ENCODE assay signal across 8 cellular contexts in the genomic region with DNA sequence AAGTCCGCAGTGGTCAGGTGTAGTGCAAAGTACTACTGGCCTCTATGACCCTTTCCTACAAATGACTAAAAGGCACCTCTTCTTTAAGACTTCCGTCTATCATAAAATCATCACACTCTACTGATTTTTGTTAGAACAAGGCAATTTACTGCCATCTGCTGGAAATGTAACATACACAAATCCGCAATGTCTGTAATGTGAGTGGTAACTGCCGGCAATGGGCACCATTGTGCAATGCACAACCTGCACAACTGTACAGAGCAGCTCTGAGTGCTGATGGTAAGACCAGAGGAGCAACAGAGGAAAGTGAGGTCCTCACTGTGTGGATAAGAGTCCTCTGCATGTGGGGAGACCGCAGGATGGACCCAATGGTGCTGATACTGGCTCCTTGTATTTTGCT.
A peak's percentile ranks its signal among the peaks of the same experiment; 100 is the strongest.
DNase-seq lines count a peak whose midpoint lies in the region; ATAC-seq and TF ChIP-seq lines count a peak whose summit lies in the region.

No MANE protein-coding gene starts in this region.

- DNase-seq in A673 (ENCODE audit: low spot score) (peak; percentile 65), GM23248 (peak; percentile 71), foreskin keratinocyte (peak; percentile 12 to 40)
- DNase-seq in stimulated activated naive CD8-positive, alpha-beta T cell treated with anti-CD3 and anti-CD28 coated beads, Interleukin-15, amount 100 ng/mL, for 72 hours, result no peak
- DNase-seq in stimulated activated CD4-positive, alpha-beta T cell treated with anti-CD3 and anti-CD28 coated beads, Interleukin-2, amount 100 ng/mL, for 48 hours, result no peak

- WGBS in GM23248 (ENCODE audit: low coverage in 1 of 2, low lambda C conversion rate in 2 of 2, missing lambda C conversion rate in 2 of 2), 2 experiments, result 48 to 52% methylated on average over 5 of the region's 5 CpGs

- no peaks in the 10 kb centered on the region for H3K27me3 ChIP-seq in A673 (replicated peaks; ENCODE audit: insufficient read depth, low read depth, low read length, poor library complexity)
- H3K27me3 ChIP-seq in GM23248 (replicated peaks; ENCODE audit: insufficient read depth), result no peaks in the 10 kb centered on the region
- H3K27me3 ChIP-seq in OCI-LY1 (ENCODE audit: insufficient read depth, low read length), result no peaks in the 10 kb centered on the region; the same call in 1 of the 2 replicates
- no peaks in the 10 kb centered on the region for H3K27me3 ChIP-seq in foreskin keratinocyte

- H3K9me2 ChIP-seq in GM23248 (ENCODE audit: insufficient read depth) (no peaks in the 10 kb centered on the region), OCI-LY1 (ENCODE audit: low read depth, low read length) (no peaks in the 10 kb centered on the region)

- no peak overlapping the region for H3K27ac Mint-ChIP-seq in stimulated activated naive CD8-positive, alpha-beta T cell treated with anti-CD3 and anti-CD28 coated beads, Interleukin-15, amount 100 ng/mL, for 72 hours

- H2AFZ ChIP-seq in GM23248, result no peak overlapping the region
- no peak overlapping the region for H2AFZ ChIP-seq in OCI-LY1 (ENCODE audit: low read length)

- no peaks in the 10 kb centered on the region for H3K4me1 ChIP-seq in A673 (ENCODE audit: insufficient read depth, low read length, poor library complexity, severe bottlenecking)
- no peaks in the 10 kb centered on the region for H3K4me1 ChIP-seq in GM23248 (ENCODE audit: insufficient read depth)
- H3K4me1 ChIP-seq in OCI-LY1 (ENCODE audit: insufficient read depth, low read length, severe bottlenecking), result no peaks in the 10 kb centered on the region
- no peaks in the 10 kb centered on the region for H3K4me1 ChIP-seq in foreskin keratinocyte

- ATAC-seq in foreskin keratinocyte (peak; percentile 55), HG02571 (IDR thresholded peaks at IDR 0.05; ENCODE audit: unreplicated experiment) (no peak), HG03196 (IDR thresholded peaks at IDR 0.05; ENCODE audit: unreplicated experiment) (no peak)
- no peak for ATAC-seq in stimulated activated naive CD8-positive, alpha-beta T cell treated with anti-CD3 and anti-CD28 coated beads, Interleukin-15, amount 100 ng/mL, for 72 hours

- no peak overlapping the region for H3K4me3 Mint-ChIP-seq in stimulated activated naive CD8-positive, alpha-beta T cell treated with anti-CD3 and anti-CD28 coated beads, Interleukin-15, amount 100 ng/mL, for 72 hours

- H3K79me2 ChIP-seq in GM23248 (ENCODE audit: insufficient read depth) (no peaks in the 10 kb centered on the region), OCI-LY1 (ENCODE audit: insufficient read depth, low read length) (no peaks in the 10 kb centered on the region)

- TF ChIP-seq CTCF in A673 (conservative IDR thresholded peaks at IDR 0.05; ENCODE audit: low read depth, low read length), result peak; percentile 54
- peak; percentile 59 for TF ChIP-seq CTCF in OCI-LY1 (IDR thresholded peaks at IDR 0.05; ENCODE audit: low read length)
- TF ChIP-seq CTCF in foreskin keratinocyte (conservative IDR thresholded peaks at IDR 0.05), result peak; percentile 65

- H3K27me3 Mint-ChIP-seq in stimulated activated naive CD8-positive, alpha-beta T cell treated with anti-CD3 and anti-CD28 coated beads, Interleukin-15, amount 100 ng/mL, for 72 hours, result peaks cover 11% of the 10 kb centered on the region

- no peak overlapping the region for H3K4me3 ChIP-seq in A673 (ENCODE audit: low read depth, low read length, poor library complexity, severe bottlenecking)
- no peak overlapping the region for H3K4me3 ChIP-seq in GM23248
- no peak overlapping the region for H3K4me3 ChIP-seq in OCI-LY1 (ENCODE audit: low read depth, low read length, poor library complexity, severe bottlenecking)

- H3K4me2 ChIP-seq in GM23248 (ENCODE audit: unreplicated experiment), result no peak overlapping the region
- H3K4me2 ChIP-seq in OCI-LY1 (ENCODE audit: low read length), result no peak overlapping the region

- H3F3A ChIP-seq in GM23248 (ENCODE audit: insufficient read depth) (no peaks in the 10 kb centered on the region), OCI-LY1 (ENCODE audit: insufficient read depth, low read length) (no peaks in the 10 kb centered on the region)

- H3K27ac ChIP-seq in A673 (ENCODE audit: low read depth, low read length, poor library complexity, severe bottlenecking) (no peak overlapping the region), GM23248 (no peak overlapping the region), OCI-LY1 (ENCODE audit: low read depth, low read length, poor library complexity, severe bottlenecking) (no peak overlapping the region), foreskin keratinocyte (no peak overlapping the region)

- in situ Hi-C loops in GM23248 (cut with MboI), result loop anchor here (10.0 kb wide), 1 partner anchor 601 kb away; a partner anchor contains a TSS

- no peak overlapping the region for H3K9ac ChIP-seq in GM23248
- no peak overlapping the region for H3K9ac ChIP-seq in OCI-LY1 (ENCODE audit: low read length)

- BruUV-seq in A673 (replicated peaks; lab: Mats Ljungman, UMichigan), result no TSS peak

- H3K36me3 ChIP-seq in A673 (ENCODE audit: insufficient read depth, low read length, poor library complexity, severe bottlenecking), result no peaks in the 10 kb centered on the region
- no peaks in the 10 kb centered on the region for H3K36me3 ChIP-seq in GM23248 (ENCODE audit: low read depth)
- H3K36me3 ChIP-seq in OCI-LY1 (ENCODE audit: insufficient read depth, low read length), result no peaks in the 10 kb centered on the region

- POLR2A ChIA-PET in A673 (lab: Charles Lee; ENCODE audit: low non-redundant PET), result no interaction called here

- H3K9me3 ChIP-seq in A673 (ENCODE audit: low read depth, low read length, poor library complexity, severe bottlenecking), result no peaks in the 10 kb centered on the region
- H3K9me3 ChIP-seq in GM23248 (ENCODE audit: low read depth), result no peaks in the 10 kb centered on the region
- no peaks in the 10 kb centered on the region for H3K9me3 ChIP-seq in OCI-LY1 (ENCODE audit: low read length)

- H3K9me3 Mint-ChIP-seq in stimulated activated naive CD8-positive, alpha-beta T cell treated with anti-CD3 and anti-CD28 coated beads, Interleukin-15, amount 100 ng/mL, for 72 hours, result no peaks in the 10 kb centered on the region

- H3K4me1 Mint-ChIP-seq in stimulated activated naive CD8-positive, alpha-beta T cell treated with anti-CD3 and anti-CD28 coated beads, Interleukin-15, amount 100 ng/mL, for 72 hours, result no peaks in the 10 kb centered on the region

- intact Hi-C loops in A673 (cut with micrococcal nuclease; ENCODE audit: unreplicated experiment), result no loop called here

- H4K20me1 ChIP-seq in GM23248 (ENCODE audit: insufficient read depth) (no peaks in the 10 kb centered on the region), OCI-LY1 (ENCODE audit: insufficient read depth, low read length) (no peaks in the 10 kb centered on the region)

- CTCF ChIA-PET in A673 (lab: Charles Lee), result no interaction called here

Comparison
In these comparisons a context has a peak if more than half of its experiments do, and no peak if none do; other contexts are left out.
1. DNase-seq: peak in A673 (single experiment), GM23248 (single experiment) and foreskin keratinocyte (2 of 2); none in stimulated activated naive CD8-positive, alpha-beta T cell treated with anti-CD3 and anti-CD28 coated beads, Interleukin-15, amount 100 ng/mL, for 72 hours (0 of 2) and stimulated activated CD4-positive, alpha-beta T cell treated with anti-CD3 and anti-CD28 coated beads, Interleukin-2, amount 100 ng/mL, for 48 hours (0 of 2).
2. Peak in every context shown above with its lines, with median percentiles within 50 percentile points of each other: CTCF ChIP-seq.